ENCODE assay signal across 2 cellular contexts in the genomic region with DNA sequence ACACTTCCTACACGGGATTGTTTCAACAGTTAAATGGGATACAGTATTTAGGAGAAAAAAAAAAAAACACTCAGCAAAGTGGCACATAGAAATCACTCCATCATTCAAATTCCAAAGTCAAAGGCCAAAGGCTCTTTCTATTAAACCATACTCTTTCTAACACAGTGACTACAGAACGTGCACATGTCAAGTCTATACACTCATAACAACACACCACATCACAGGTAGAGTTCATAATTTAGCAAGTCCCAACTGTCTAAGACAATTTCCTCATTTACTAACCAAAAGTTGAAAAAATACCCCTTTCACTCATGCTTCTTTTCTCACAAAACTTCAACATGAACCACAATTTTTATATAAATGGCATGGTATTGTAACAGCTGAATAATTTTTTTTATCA.
A peak's percentile ranks its signal among the peaks of the same experiment; 100 is the strongest.
TF ChIP-seq lines count a peak whose summit lies in the region.

No MANE protein-coding gene starts in this region.

TF ChIP-seq in GM23338, 12 proteins besides CTCF, POLR2A, EP300 and RAD21 (continues in another document):
- TF ChIP-seq REST (IDR thresholded peaks at IDR 0.05; ENCODE audit: unreplicated experiment): no peak
- TF ChIP-seq ZNF462 (CRISPR knock-in tag; IDR thresholded peaks at IDR 0.05): no peak
- no peak for TF ChIP-seq EZH2 (IDR thresholded peaks at IDR 0.05; ENCODE audit: low read depth, unreplicated experiment)
- TF ChIP-seq STAT1 (IDR thresholded peaks at IDR 0.05; ENCODE audit: unreplicated experiment): no peak
- TF ChIP-seq ZNF114 (CRISPR knock-in tag; IDR thresholded peaks at IDR 0.05): no peak
- TF ChIP-seq CREB1 (CRISPR knock-in tag; IDR thresholded peaks at IDR 0.05; ENCODE audit: low read depth): no peak
- no peak for TF ChIP-seq EZH2phosphoT487 (IDR thresholded peaks at IDR 0.05; ENCODE audit: unreplicated experiment)
- no peak for TF ChIP-seq ZNF331 (CRISPR knock-in tag; IDR thresholded peaks at IDR 0.05; ENCODE audit: low read depth)
- no peak for TF ChIP-seq POLR2AphosphoS5 (IDR thresholded peaks at IDR 0.05; ENCODE audit: low read depth)
- no peak for TF ChIP-seq NANOG (IDR thresholded peaks at IDR 0.05; ENCODE audit: borderline replicate concordance)
- no peak for TF ChIP-seq JUNB (IDR thresholded peaks at IDR 0.05; ENCODE audit: unreplicated experiment)

TF ChIP-seq in GM12878, 131 proteins besides CTCF, POLR2A, EP300 and RAD21:
- TF ChIP-seq ELK1 (IDR thresholded peaks at IDR 0.05; ENCODE audit: low read depth, low read length) (no peak), NR2F1 (conservative IDR thresholded peaks at IDR 0.05) (peak; percentile 38; the same call in 1 of the 2 replicates), BHLHE40 (IDR thresholded peaks at IDR 0.05; ENCODE audit: borderline replicate concordance in 1 of 2, low read depth in 2 of 2, low read length in 1 of 2) (peak; percentile 77 to 78)
- TF ChIP-seq, protein P1, sequence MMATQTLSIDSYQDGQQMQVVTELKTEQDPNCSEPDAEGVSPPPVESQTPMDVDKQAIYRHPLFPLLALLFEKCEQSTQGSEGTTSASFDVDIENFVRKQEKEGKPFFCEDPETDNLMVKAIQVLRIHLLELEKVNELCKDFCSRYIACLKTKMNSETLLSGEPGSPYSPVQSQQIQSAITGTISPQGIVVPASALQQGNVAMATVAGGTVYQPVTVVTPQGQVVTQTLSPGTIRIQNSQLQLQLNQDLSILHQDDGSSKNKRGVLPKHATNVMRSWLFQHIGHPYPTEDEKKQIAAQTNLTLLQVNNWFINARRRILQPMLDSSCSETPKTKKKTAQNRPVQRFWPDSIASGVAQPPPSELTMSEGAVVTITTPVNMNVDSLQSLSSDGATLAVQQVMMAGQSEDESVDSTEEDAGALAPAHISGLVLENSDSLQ (IDR thresholded peaks at IDR 0.05): peak; percentile 11; the same call in 1 of the 2 replicates
